Comparison of ENCODE assay signal across 1 cellular context in the genomic region with DNA sequence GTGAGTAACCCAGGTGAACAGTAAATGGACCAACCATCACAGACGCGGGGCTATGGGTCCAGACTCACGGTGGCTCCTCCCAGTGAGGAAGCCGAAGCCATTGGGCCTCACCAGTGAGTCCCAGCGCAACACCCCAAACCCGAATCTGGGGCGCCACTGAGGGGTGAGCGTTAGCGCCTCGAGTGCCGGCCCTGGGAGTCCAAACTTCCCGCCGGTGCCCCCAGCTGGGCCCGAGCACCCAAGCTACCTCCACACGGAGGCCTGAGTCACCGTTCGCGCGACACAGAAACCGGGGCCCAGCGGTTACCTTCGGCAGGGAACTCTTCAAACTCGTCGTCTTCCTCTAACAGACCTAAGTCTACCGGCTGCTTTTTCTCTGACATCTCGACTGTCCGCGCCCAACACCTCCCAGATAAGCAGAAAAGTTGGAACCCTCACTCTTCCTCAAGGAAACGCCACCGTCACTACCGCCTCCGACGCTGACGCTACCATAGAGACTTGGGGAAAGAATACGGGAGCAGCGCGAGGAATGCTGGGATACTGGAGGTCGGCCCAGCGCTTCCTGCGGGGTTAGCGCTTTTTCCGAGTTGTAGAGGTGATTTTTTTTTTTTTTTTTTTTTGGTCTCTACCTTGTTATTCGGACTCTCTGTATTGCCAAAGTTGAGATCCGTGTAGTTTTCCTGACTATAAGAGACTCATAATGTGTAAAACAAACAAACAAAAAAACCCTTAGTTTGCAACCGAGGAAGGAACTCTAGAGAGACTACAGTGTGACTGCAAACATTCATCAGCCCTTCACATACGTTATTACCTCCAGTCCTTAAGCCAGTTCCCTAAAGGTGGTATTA.
A peak's percentile ranks its signal among the peaks of the same experiment; 100 is the strongest.
TF ChIP-seq lines count a peak whose summit lies in the region.

A gene (minus strand): TSS at position 466 of the 848 bp plus-strand sequence. CDS start 83 bp downstream, at position 383.

TF ChIP-seq in GM12878, 131 proteins besides CTCF, POLR2A, EP300 and RAD21 (continued from another document and continues in another):
- TF ChIP-seq, protein P1, sequence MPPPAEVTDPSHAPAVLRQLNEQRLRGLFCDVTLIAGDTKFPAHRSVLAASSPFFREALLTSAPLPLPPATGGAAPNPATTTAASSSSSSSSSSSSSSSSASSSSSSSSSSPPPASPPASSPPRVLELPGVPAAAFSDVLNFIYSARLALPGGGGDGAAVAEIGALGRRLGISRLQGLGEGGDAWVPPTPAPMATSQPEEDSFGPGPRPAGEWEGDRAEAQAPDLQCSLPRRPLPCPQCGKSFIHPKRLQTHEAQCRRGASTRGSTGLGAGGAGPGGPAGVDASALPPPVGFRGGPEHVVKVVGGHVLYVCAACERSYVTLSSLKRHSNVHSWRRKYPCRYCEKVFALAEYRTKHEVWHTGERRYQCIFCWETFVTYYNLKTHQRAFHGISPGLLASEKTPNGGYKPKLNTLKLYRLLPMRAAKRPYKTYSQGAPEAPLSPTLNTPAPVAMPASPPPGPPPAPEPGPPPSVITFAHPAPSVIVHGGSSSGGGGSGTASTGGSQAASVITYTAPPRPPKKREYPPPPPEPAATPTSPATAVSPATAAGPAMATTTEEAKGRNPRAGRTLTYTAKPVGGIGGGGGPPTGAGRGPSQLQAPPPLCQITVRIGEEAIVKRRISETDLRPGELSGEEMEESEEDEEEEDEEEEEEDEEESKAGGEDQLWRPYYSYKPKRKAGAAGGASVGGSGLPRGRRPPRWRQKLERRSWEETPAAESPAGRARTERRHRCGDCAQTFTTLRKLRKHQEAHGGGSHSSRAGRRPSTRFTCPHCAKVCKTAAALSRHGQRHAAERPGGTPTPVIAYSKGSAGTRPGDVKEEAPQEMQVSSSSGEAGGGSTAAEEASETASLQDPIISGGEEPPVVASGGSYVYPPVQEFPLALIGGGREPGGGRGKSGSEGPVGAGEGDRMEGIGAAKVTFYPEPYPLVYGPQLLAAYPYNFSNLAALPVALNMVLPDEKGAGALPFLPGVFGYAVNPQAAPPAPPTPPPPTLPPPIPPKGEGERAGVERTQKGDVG (CRISPR knock-in tag; IDR thresholded peaks at IDR 0.05), result no peak
- TF ChIP-seq NR2F1 (conservative IDR thresholded peaks at IDR 0.05), result no peak
- TF ChIP-seq CREB1 (IDR thresholded peaks at IDR 0.05; ENCODE audit: low read depth), result peak; percentile 91
- TF ChIP-seq ATF7 (IDR thresholded peaks at IDR 0.05; ENCODE audit: low read depth), result no peak
- no peak for TF ChIP-seq CBX3 (IDR thresholded peaks at IDR 0.05; ENCODE audit: borderline replicate concordance, low read depth)
- peak; percentile 30; the same call in 1 of the 2 replicates for TF ChIP-seq RUNX3 (IDR thresholded peaks at IDR 0.05; ENCODE audit: low read length)
- 0 out of 4 replicates have a peak, but pooled peaks of 1 of the 2 experiments have one; percentile 9 for TF ChIP-seq BHLHE40 (IDR thresholded peaks at IDR 0.05; ENCODE audit: borderline replicate concordance in 1 of 2, low read depth in 2 of 2, low read length in 1 of 2)
- TF ChIP-seq ETV6 (conservative IDR thresholded peaks at IDR 0.05 in 1 of 2, IDR thresholded peaks at IDR 0.05 in 1 of 2; ENCODE audit: borderline replicate concordance in 1 of 2, low read depth in 1 of 2), result no peak
- TF ChIP-seq ZZZ3 (IDR thresholded peaks at IDR 0.05; ENCODE audit: control insufficient read depth, insufficient read length, low read depth), result no peak
- no peak for TF ChIP-seq RCOR1 (conservative IDR thresholded peaks at IDR 0.05; ENCODE audit: low read depth, low read length)
- TF ChIP-seq, protein P2, sequence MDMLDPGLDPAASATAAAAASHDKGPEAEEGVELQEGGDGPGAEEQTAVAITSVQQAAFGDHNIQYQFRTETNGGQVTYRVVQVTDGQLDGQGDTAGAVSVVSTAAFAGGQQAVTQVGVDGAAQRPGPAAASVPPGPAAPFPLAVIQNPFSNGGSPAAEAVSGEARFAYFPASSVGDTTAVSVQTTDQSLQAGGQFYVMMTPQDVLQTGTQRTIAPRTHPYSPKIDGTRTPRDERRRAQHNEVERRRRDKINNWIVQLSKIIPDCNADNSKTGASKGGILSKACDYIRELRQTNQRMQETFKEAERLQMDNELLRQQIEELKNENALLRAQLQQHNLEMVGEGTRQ (IDR thresholded peaks at IDR 0.05; ENCODE audit: borderline replicate concordance, low read depth, low read length), result no peak
- TF ChIP-seq, protein P3, sequence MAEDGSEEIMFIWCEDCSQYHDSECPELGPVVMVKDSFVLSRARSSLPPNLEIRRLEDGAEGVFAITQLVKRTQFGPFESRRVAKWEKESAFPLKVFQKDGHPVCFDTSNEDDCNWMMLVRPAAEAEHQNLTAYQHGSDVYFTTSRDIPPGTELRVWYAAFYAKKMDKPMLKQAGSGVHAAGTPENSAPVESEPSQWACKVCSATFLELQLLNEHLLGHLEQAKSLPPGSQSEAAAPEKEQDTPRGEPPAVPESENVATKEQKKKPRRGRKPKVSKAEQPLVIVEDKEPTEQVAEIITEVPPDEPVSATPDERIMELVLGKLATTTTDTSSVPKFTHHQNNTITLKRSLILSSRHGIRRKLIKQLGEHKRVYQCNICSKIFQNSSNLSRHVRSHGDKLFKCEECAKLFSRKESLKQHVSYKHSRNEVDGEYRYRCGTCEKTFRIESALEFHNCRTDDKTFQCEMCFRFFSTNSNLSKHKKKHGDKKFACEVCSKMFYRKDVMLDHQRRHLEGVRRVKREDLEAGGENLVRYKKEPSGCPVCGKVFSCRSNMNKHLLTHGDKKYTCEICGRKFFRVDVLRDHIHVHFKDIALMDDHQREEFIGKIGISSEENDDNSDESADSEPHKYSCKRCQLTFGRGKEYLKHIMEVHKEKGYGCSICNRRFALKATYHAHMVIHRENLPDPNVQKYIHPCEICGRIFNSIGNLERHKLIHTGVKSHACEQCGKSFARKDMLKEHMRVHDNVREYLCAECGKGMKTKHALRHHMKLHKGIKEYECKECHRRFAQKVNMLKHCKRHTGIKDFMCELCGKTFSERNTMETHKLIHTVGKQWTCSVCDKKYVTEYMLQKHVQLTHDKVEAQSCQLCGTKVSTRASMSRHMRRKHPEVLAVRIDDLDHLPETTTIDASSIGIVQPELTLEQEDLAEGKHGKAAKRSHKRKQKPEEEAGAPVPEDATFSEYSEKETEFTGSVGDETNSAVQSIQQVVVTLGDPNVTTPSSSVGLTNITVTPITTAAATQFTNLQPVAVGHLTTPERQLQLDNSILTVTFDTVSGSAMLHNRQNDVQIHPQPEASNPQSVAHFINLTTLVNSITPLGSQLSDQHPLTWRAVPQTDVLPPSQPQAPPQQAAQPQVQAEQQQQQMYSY (CRISPR knock-in tag; IDR thresholded peaks at IDR 0.05), result no peak
- peak; percentile 40; the same call in 1 of the 2 replicates for TF ChIP-seq HDGF (IDR thresholded peaks at IDR 0.05)
- TF ChIP-seq BRCA1 (IDR thresholded peaks at IDR 0.05; ENCODE audit: low read depth, low read length), result no peak
- TF ChIP-seq SREBF1 (IDR thresholded peaks at IDR 0.05; ENCODE audit: low read length), result no peak
- TF ChIP-seq GABPA (IDR thresholded peaks at IDR 0.05; ENCODE audit: low read depth), result peak; percentile 82
- TF ChIP-seq ZBED1 (IDR thresholded peaks at IDR 0.05; ENCODE audit: borderline replicate concordance), result 0 out of 2 replicates have a peak, but pooled peaks have one; percentile 38
- no peak for TF ChIP-seq SMARCA5 (IDR thresholded peaks at IDR 0.05)
- TF ChIP-seq, protein P4, sequence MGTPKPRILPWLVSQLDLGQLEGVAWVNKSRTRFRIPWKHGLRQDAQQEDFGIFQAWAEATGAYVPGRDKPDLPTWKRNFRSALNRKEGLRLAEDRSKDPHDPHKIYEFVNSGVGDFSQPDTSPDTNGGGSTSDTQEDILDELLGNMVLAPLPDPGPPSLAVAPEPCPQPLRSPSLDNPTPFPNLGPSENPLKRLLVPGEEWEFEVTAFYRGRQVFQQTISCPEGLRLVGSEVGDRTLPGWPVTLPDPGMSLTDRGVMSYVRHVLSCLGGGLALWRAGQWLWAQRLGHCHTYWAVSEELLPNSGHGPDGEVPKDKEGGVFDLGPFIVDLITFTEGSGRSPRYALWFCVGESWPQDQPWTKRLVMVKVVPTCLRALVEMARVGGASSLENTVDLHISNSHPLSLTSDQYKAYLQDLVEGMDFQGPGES (IDR thresholded peaks at IDR 0.05), result no peak
- TF ChIP-seq CBX5 (IDR thresholded peaks at IDR 0.05; ENCODE audit: low read depth), result peak; percentile 93
- TF ChIP-seq LARP7 (IDR thresholded peaks at IDR 0.05), result peak; percentile 70
- no peak for TF ChIP-seq ZNF24 (IDR thresholded peaks at IDR 0.05)
- TF ChIP-seq, protein P5, sequence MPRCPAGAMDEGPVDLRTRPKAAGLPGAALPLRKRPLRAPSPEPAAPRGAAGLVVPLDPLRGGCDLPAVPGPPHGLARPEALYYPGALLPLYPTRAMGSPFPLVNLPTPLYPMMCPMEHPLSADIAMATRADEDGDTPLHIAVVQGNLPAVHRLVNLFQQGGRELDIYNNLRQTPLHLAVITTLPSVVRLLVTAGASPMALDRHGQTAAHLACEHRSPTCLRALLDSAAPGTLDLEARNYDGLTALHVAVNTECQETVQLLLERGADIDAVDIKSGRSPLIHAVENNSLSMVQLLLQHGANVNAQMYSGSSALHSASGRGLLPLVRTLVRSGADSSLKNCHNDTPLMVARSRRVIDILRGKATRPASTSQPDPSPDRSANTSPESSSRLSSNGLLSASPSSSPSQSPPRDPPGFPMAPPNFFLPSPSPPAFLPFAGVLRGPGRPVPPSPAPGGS (IDR thresholded peaks at IDR 0.05; ENCODE audit: borderline replicate concordance, insufficient read depth, low read depth, low read length, poor library complexity, severe bottlenecking), result no peak
- TF ChIP-seq CREM (IDR thresholded peaks at IDR 0.05; ENCODE audit: low read depth), result peak; percentile 88
- no peak for TF ChIP-seq HDAC2 (IDR thresholded peaks at IDR 0.05)
- TF ChIP-seq BACH1 (IDR thresholded peaks at IDR 0.05; ENCODE audit: borderline replicate concordance), result peak; percentile 36; the same call in 1 of the 2 replicates
- TF ChIP-seq BCL11A (IDR thresholded peaks at IDR 0.05; ENCODE audit: low read depth, low read length), result no peak
- peak; percentile 97 for TF ChIP-seq ZNF384 (IDR thresholded peaks at IDR 0.05; ENCODE audit: borderline replicate concordance, low read depth, low read length)
- no peak for TF ChIP-seq KDM1A (IDR thresholded peaks at IDR 0.05; ENCODE audit: borderline replicate concordance)
- TF ChIP-seq ZNF622 (IDR thresholded peaks at IDR 0.05), result no peak
- TF ChIP-seq, protein P6, sequence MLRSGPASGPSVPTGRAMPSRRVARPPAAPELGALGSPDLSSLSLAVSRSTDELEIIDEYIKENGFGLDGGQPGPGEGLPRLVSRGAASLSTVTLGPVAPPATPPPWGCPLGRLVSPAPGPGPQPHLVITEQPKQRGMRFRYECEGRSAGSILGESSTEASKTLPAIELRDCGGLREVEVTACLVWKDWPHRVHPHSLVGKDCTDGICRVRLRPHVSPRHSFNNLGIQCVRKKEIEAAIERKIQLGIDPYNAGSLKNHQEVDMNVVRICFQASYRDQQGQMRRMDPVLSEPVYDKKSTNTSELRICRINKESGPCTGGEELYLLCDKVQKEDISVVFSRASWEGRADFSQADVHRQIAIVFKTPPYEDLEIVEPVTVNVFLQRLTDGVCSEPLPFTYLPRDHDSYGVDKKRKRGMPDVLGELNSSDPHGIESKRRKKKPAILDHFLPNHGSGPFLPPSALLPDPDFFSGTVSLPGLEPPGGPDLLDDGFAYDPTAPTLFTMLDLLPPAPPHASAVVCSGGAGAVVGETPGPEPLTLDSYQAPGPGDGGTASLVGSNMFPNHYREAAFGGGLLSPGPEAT (IDR thresholded peaks at IDR 0.05; ENCODE audit: low read depth), result peak; percentile 87
- no peak for TF ChIP-seq MYC (IDR thresholded peaks at IDR 0.05; ENCODE audit: insufficient read depth, insufficient read length, insufficient replicate concordance, low read length, severe bottlenecking)
- no peak for TF ChIP-seq DPF2 (IDR thresholded peaks at IDR 0.05)
- TF ChIP-seq FOXK2 (IDR thresholded peaks at IDR 0.05), result no peak
- no peak for TF ChIP-seq FOXM1 (IDR thresholded peaks at IDR 0.05; ENCODE audit: low read depth, low read length)
- peak; percentile 64; the same call in 1 of the 2 replicates for TF ChIP-seq YY1 (IDR thresholded peaks at IDR 0.05; ENCODE audit: low read depth, low read length)
- TF ChIP-seq, protein P7, sequence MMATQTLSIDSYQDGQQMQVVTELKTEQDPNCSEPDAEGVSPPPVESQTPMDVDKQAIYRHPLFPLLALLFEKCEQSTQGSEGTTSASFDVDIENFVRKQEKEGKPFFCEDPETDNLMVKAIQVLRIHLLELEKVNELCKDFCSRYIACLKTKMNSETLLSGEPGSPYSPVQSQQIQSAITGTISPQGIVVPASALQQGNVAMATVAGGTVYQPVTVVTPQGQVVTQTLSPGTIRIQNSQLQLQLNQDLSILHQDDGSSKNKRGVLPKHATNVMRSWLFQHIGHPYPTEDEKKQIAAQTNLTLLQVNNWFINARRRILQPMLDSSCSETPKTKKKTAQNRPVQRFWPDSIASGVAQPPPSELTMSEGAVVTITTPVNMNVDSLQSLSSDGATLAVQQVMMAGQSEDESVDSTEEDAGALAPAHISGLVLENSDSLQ (IDR thresholded peaks at IDR 0.05), result 0 out of 2 replicates have a peak, but pooled peaks have one; percentile 23
- TF ChIP-seq EZH2 (IDR thresholded peaks at IDR 0.05; ENCODE audit: borderline replicate concordance, control insufficient read depth, low read depth, low read length), result no peak
- no peak for TF ChIP-seq SMAD5 (IDR thresholded peaks at IDR 0.05; ENCODE audit: low read depth)
- peak; percentile 83 for TF ChIP-seq IKZF1 (conservative IDR thresholded peaks at IDR 0.05)
- peak; percentile 89 for TF ChIP-seq POLR2AphosphoS5 (IDR thresholded peaks at IDR 0.05; ENCODE audit: low read length)
- no peak for TF ChIP-seq KLF5 (IDR thresholded peaks at IDR 0.05; ENCODE audit: partially characterized antibody)
- TF ChIP-seq PML (IDR thresholded peaks at IDR 0.05; ENCODE audit: low read length), result peak; percentile 77
- no peak for TF ChIP-seq ZNF217 (IDR thresholded peaks at IDR 0.05)
- no peak for TF ChIP-seq SUZ12 (IDR thresholded peaks at IDR 0.05; ENCODE audit: unreplicated experiment)
- TF ChIP-seq MTA2 (IDR thresholded peaks at IDR 0.05; ENCODE audit: low read depth), result peak; percentile 31; the same call in 1 of the 2 replicates
